ENCODE assay signal across 8 cellular contexts in the genomic region with DNA sequence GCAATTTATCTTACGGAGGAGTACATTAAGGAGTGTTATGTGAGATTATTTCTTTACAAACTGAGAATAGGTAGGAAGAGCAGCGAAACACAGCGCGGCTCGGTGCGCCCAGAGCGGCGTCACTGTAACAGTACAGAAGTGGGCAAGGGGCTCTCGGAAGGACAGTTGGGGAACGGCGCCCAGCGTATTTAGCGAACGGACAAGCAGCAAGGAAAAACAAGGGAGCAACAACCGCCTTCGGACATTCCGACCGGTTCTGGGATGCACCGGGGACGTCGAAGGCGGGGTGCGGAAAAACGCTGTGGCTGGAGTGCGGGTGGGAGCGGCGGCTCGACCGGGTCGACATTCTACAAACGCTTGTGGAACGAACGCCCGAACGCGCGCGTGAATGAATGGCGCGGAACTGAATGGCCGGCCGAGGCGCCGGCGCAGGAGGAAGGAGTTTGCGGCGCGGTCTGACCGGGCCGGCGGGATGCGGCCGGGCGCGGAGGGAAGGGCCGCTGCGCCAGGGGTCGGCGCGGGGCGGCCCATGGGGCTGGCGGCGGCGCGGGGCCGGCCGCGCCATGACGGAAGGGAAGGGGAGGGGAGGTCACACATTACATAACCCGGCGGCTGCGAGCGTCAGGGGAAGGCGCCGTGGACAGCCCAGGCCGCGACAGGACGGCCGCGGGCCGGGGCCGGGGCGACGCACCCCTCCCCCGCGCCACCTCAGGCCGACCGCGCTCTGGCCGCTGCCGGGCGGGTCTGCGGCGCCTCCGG. TPM values are rescaled to one million over a fixed set of nuclear protein-coding genes. Genes with fewer than 3 reads are reported as not detected.
DNase-seq lines count a peak whose midpoint lies in the region; ATAC-seq and TF ChIP-seq lines count a peak whose summit lies in the region.

No MANE protein-coding gene starts in this region.

- H3K79me2 ChIP-seq in Karpas-422 (ENCODE audit: low read length), result peaks cover 41% of the 10 kb centered on the region

- H3K9me3 ChIP-seq in Karpas-422 (ENCODE audit: low read length), result no peaks in the 10 kb centered on the region

- H3K27me3 ChIP-seq in Karpas-422 (ENCODE audit: low read length) (no peaks in the 10 kb centered on the region), kidney epithelial cell (ENCODE audit: control insufficient read depth, insufficient read depth, low read length) (no peaks in the 10 kb centered on the region)

- no peaks in the 10 kb centered on the region for H3K9me2 ChIP-seq in Karpas-422 (replicated peaks; ENCODE audit: insufficient read depth, low read length)

- peaks cover 40% of the 10 kb centered on the region for H3K4me1 ChIP-seq in Karpas-422 (ENCODE audit: low read length)

- TF ChIP-seq CTCF in VCaP (conservative IDR thresholded peaks at IDR 0.05) (no peak), kidney epithelial cell (IDR thresholded peaks at IDR 0.05; ENCODE audit: insufficient read depth, low read length, poor library complexity, severe bottlenecking) (no peak)

- H3K4me3 ChIP-seq in Karpas-422 (ENCODE audit: low read length), result peak overlapping the region; percentile 87
- peak overlapping the region; percentile 95 for H3K4me3 ChIP-seq in kidney epithelial cell (ENCODE audit: low read depth, low read length)

- peak overlapping the region; percentile 83 for H3K9ac ChIP-seq in Karpas-422 (ENCODE audit: low read length)

- peak overlapping the region; percentile 90 for H3K4me2 ChIP-seq in Karpas-422 (ENCODE audit: low read depth, low read length, poor library complexity, severe bottlenecking)

- peak; percentile 84 for DNase-seq in GM03348 (ENCODE audit: low spot score)
- peak; percentile 80 for DNase-seq in Karpas-422
- peak; percentile 60 for DNase-seq in cerebellar cortex (ENCODE audit: low spot score)
- DNase-seq in kidney epithelial cell (ENCODE audit: low read depth), result no peak
- peak; percentile 59 for DNase-seq in stimulated activated CD4-positive, alpha-beta T cell treated with anti-CD3 and anti-CD28 coated beads, Interleukin-15, amount 100 ng/mL, for 24 hours
- DNase-seq in COLO829 (ENCODE audit: low spot score), result no peak

- ATAC-seq in GM21786 (IDR thresholded peaks at IDR 0.05; ENCODE audit: unreplicated experiment), result peak; percentile 21

- H3K27ac ChIP-seq in Karpas-422 (ENCODE audit: low read length), result peak overlapping the region; percentile 70
- H3K27ac ChIP-seq in VCaP, result peak overlapping the region; percentile 89

- H2AFZ ChIP-seq in Karpas-422 (ENCODE audit: low read length), result no peak overlapping the region

- H3K36me3 ChIP-seq in Karpas-422 (ENCODE audit: insufficient read depth, low read length) (no peaks in the 10 kb centered on the region), kidney epithelial cell (ENCODE audit: control insufficient read depth, insufficient read depth, low read length) (no peaks in the 10 kb centered on the region)

- no peaks in the 10 kb centered on the region; the same call in 1 of the 2 replicates for H4K20me1 ChIP-seq in Karpas-422 (ENCODE audit: insufficient read depth, low read depth, low read length)

RNA-seq across cellular contexts. Expression of a gene that starts 0.6 kb away (rescaled TPM):
- 38.9 and 96.3 TPM in 2 replicates for total RNA-seq in Karpas-422 (2014; rRNA removed; shearing (Covaris generic); ENCODE audit: low replicate concordance)
- total RNA-seq in kidney epithelial cell, result 17.0 and 27.4 TPM in 2 replicates

Comparison
In these comparisons a context has a peak if more than half of its experiments do, and no peak if none do; other contexts are left out.
1. DNase-seq: peak in GM03348 (single experiment), Karpas-422 (single experiment), cerebellar cortex (single experiment) and stimulated activated CD4-positive, alpha-beta T cell treated with anti-CD3 and anti-CD28 coated beads, Interleukin-15, amount 100 ng/mL, for 24 hours (single experiment); none in kidney epithelial cell (single experiment) and COLO829 (single experiment).